In genomic region chr9:127931092-127931881, GRCh38 we compare ENCODE assay signal across 6 cellular contexts. TPM values are rescaled to one million over a fixed set of nuclear protein-coding genes. Genes with fewer than 3 reads are reported as not detected.
DNase-seq lines count a peak whose midpoint lies in the region; ATAC-seq and TF ChIP-seq lines count a peak whose summit lies in the region.

No MANE protein-coding gene starts in this region.

- peak overlapping the region; percentile 20 for H3K4me2 ChIP-seq in fibroblast of lung (ENCODE audit: extremely low read depth, insufficient read depth, low read length)

- no peak for TF ChIP-seq CTCF in fibroblast of lung (conservative IDR thresholded peaks at IDR 0.05 in 1 of 2, IDR thresholded peaks at IDR 0.05 in 1 of 2; ENCODE audit: low read depth in 1 of 2, low read length in 2 of 2)

- H3K27me3 Mint-ChIP-seq in CD4-positive, CD25-positive, alpha-beta regulatory T cell = peaks cover 16% of the 10 kb centered on the region

- peak overlapping the region; percentile 43 for H3K4me3 ChIP-seq in CD4-positive, CD25-positive, alpha-beta regulatory T cell (ENCODE audit: low read depth, low read length)
- H3K4me3 ChIP-seq in H7 (ENCODE audit: insufficient read depth, low read depth, low read length) = peak overlapping the region; percentile 55
- peak overlapping the region; percentile 42 to 60 (median 54) for H3K4me3 ChIP-seq in fibroblast of lung (replicated peaks in 1 of 4; ENCODE audit: control extremely low read depth in 1 of 4, insufficient read depth in 1 of 4, low read depth in 3 of 4, low read length in 4 of 4)

- H3K9me3 ChIP-seq in CD4-positive, CD25-positive, alpha-beta regulatory T cell (ENCODE audit: control insufficient read depth in 2 of 2, low read length in 2 of 2) = no peaks in the 10 kb centered on the region
- H3K9me3 ChIP-seq in fibroblast of lung (ENCODE audit: control insufficient read depth, insufficient read depth, low read depth, low read length) = no peaks in the 10 kb centered on the region

- H4K20me1 ChIP-seq in fibroblast of lung (ENCODE audit: control insufficient read depth, extremely low read depth, insufficient read depth, low read length) = no peaks in the 10 kb centered on the region

- H3K4me1 ChIP-seq in CD4-positive, CD25-positive, alpha-beta regulatory T cell (ENCODE audit: control insufficient read depth, insufficient read depth, low read length, poor library complexity, severe bottlenecking) = peaks cover 51% of the 10 kb centered on the region
- peaks cover 26% of the 10 kb centered on the region for H3K4me1 ChIP-seq in fibroblast of lung (ENCODE audit: control insufficient read depth, extremely low read depth, insufficient read depth, low read length)

- no peak overlapping the region for H2AFZ ChIP-seq in fibroblast of lung (ENCODE audit: low read length)

- peak overlapping the region; percentile 77 to 94 (median 82) for H3K4me3 Mint-ChIP-seq in CD4-positive, CD25-positive, alpha-beta regulatory T cell

- peak overlapping the region in 2 of 3 donors; percentile 74 to 82 for H3K27ac Mint-ChIP-seq in CD4-positive, CD25-positive, alpha-beta regulatory T cell

- peaks cover 0 to 3% (median 0%) of the 10 kb centered on the region in 7 donors for H3K9me3 Mint-ChIP-seq in CD4-positive, CD25-positive, alpha-beta regulatory T cell

- H3K27me3 ChIP-seq in CD4-positive, CD25-positive, alpha-beta regulatory T cell (ENCODE audit: control insufficient read depth, insufficient read depth, low read length) = no peaks in the 10 kb centered on the region
- H3K27me3 ChIP-seq in H7 (ENCODE audit: control insufficient read depth, insufficient read depth, low read length) (peaks cover 36% of the 10 kb centered on the region), fibroblast of lung (ENCODE audit: control insufficient read depth, insufficient read depth, low read length) (no peaks in the 10 kb centered on the region)

- H3K79me2 ChIP-seq in fibroblast of lung (ENCODE audit: control insufficient read depth, insufficient read depth, low read length) = peaks cover 19% of the 10 kb centered on the region

- peaks cover 3 to 61% (median 29%) of the 10 kb centered on the region in 4 donors for H3K4me1 Mint-ChIP-seq in CD4-positive, CD25-positive, alpha-beta regulatory T cell

- no peak overlapping the region for H3K27ac ChIP-seq in CD4-positive, CD25-positive, alpha-beta regulatory T cell (ENCODE audit: insufficient read depth, low read length, poor library complexity, severe bottlenecking)
- peak overlapping the region; percentile 83 for H3K27ac ChIP-seq in fibroblast of lung (ENCODE audit: insufficient read depth, low read length)

- no peak for DNase-seq in CD4-positive, CD25-positive, alpha-beta regulatory T cell
- DNase-seq in H7 (no peak), OCI-M1 (lab: John Stamatoyannopoulos, UW) (peak; percentile 30), fibroblast of lung (ENCODE audit: low read depth in 2 of 2) (peak; percentile 74 to 79), stromal cell of bone marrow (ENCODE audit: low read depth) (peak; percentile 77)

- peak overlapping the region; percentile 63 for H3K9ac ChIP-seq in fibroblast of lung (ENCODE audit: insufficient read depth, low read length)

- ATAC-seq in CD4-positive, CD25-positive, alpha-beta regulatory T cell (ENCODE audit: low read depth in 2 of 2) = peak in 1 of 2 donors; percentile 12
- no peak for ATAC-seq in HG03342 (IDR thresholded peaks at IDR 0.05; ENCODE audit: unreplicated experiment)

- no peaks in the 10 kb centered on the region for H3K36me3 ChIP-seq in CD4-positive, CD25-positive, alpha-beta regulatory T cell (ENCODE audit: control insufficient read depth, insufficient read depth, low read length)
- H3K36me3 ChIP-seq in H7 (replicated peaks; ENCODE audit: control insufficient read depth, insufficient read depth, low read length) = peaks cover 8% of the 10 kb centered on the region
- peaks cover 3% of the 10 kb centered on the region for H3K36me3 ChIP-seq in fibroblast of lung (ENCODE audit: control insufficient read depth, insufficient read depth, low read length)

- no peaks in the 10 kb centered on the region for H3K36me3 Mint-ChIP-seq in CD4-positive, CD25-positive, alpha-beta regulatory T cell

RNA-seq across cellular contexts. Expression of gene PIP5KL1, which starts 0.7 kb away (rescaled TPM):
- 3.3 TPM for total RNA-seq in CD4-positive, CD25-positive, alpha-beta regulatory T cell
- polyA plus RNA-seq in CD4-positive, CD25-positive, alpha-beta regulatory T cell = 1 to 10 TPM in 1 of 4 donors, under 1 TPM in 2, not detected in 1; 0.22 to 1.1 (median 0.81) TPM
- 0.94 and 3.4 TPM in 2 replicates for total RNA-seq in H7 (2014; rRNA removed; shearing (Covaris generic))
- 0.77 and 2.5 TPM in 2 replicates for total RNA-seq in fibroblast of lung
- 0.84 and 1.9 TPM in 2 replicates for polyA plus RNA-seq in fibroblast of lung
- polyA plus RNA-seq in fibroblast of lung (2012) = 2.0 and 3.6 TPM in 2 replicates
- 2.9 TPM in 1 of 2 replicates, not detected in the other for polyA minus RNA-seq in fibroblast of lung (ENCODE audit: low replicate concordance)

RNA-seq across cellular contexts. Expression of gene DPM2, which starts 6.4 kb away (rescaled TPM):
- total RNA-seq in CD4-positive, CD25-positive, alpha-beta regulatory T cell = 35.7 TPM
- polyA plus RNA-seq in CD4-positive, CD25-positive, alpha-beta regulatory T cell = 10 to 100 TPM; 27.5 to 30.6 (median 29.7) TPM
- 38.3 and 45.6 TPM in 2 replicates for total RNA-seq in H7 (2014; rRNA removed; shearing (Covaris generic))
- total RNA-seq in fibroblast of lung = 8.5 and 11.7 TPM in 2 replicates
- polyA plus RNA-seq in fibroblast of lung = 24.1 and 36.2 TPM in 2 replicates
- 33.2 and 44.8 TPM in 2 replicates for polyA plus RNA-seq in fibroblast of lung (2012)
- 67.0 and 102 TPM in 2 replicates for polyA minus RNA-seq in fibroblast of lung (ENCODE audit: low replicate concordance)

RNA-seq across cellular contexts. Expression of gene ST6GALNAC4, which starts 14.4 kb away (rescaled TPM):
- total RNA-seq in CD4-positive, CD25-positive, alpha-beta regulatory T cell = 31.6 TPM
- 10 to 100 TPM; 23.1 to 23.8 (median 23.7) TPM for polyA plus RNA-seq in CD4-positive, CD25-positive, alpha-beta regulatory T cell
- 18.5 and 24.6 TPM in 2 replicates for total RNA-seq in H7 (2014; rRNA removed; shearing (Covaris generic))
- 28.1 and 32.6 TPM in 2 replicates for total RNA-seq in fibroblast of lung
- polyA plus RNA-seq in fibroblast of lung = 16.4 and 18.4 TPM in 2 replicates
- 24.3 and 33.4 TPM in 2 replicates for polyA plus RNA-seq in fibroblast of lung (2012)
- polyA minus RNA-seq in fibroblast of lung (ENCODE audit: low replicate concordance) = 33.5 and 37.8 TPM in 2 replicates

RNA-seq across cellular contexts. Expression of gene ST6GALNAC6, which starts 31.9 kb away (rescaled TPM):
- total RNA-seq in CD4-positive, CD25-positive, alpha-beta regulatory T cell = 136 TPM
- 10 to 100 TPM; 43.7 to 50.5 (median 47.9) TPM for polyA plus RNA-seq in CD4-positive, CD25-positive, alpha-beta regulatory T cell
- 30.6 and 37.4 TPM in 2 replicates for total RNA-seq in H7 (2014; rRNA removed; shearing (Covaris generic))
- 60.9 and 69.5 TPM in 2 replicates for total RNA-seq in fibroblast of lung
- 53.3 and 56.0 TPM in 2 replicates for polyA plus RNA-seq in fibroblast of lung
- polyA plus RNA-seq in fibroblast of lung (2012) = 74.8 and 76.3 TPM in 2 replicates
- polyA minus RNA-seq in fibroblast of lung (ENCODE audit: low replicate concordance) = 129 and 139 TPM in 2 replicates

RNA-seq across cellular contexts. Expression of gene EEIG1, which starts 49.5 kb away (rescaled TPM):
- total RNA-seq in CD4-positive, CD25-positive, alpha-beta regulatory T cell = 402 TPM
- polyA plus RNA-seq in CD4-positive, CD25-positive, alpha-beta regulatory T cell = 100 to 1,000 TPM; 140 to 190 (median 177) TPM
- 16.9 and 27.1 TPM in 2 replicates for total RNA-seq in H7 (2014; rRNA removed; shearing (Covaris generic))
- 7.2 and 13.2 TPM in 2 replicates for total RNA-seq in fibroblast of lung
- 12.8 and 21.4 TPM in 2 replicates for polyA plus RNA-seq in fibroblast of lung
- 18.2 and 20.9 TPM in 2 replicates for polyA plus RNA-seq in fibroblast of lung (2012)
- polyA minus RNA-seq in fibroblast of lung (ENCODE audit: low replicate concordance) = 14.9 and 16.2 TPM in 2 replicates

Comparison
In these comparisons a context has a peak if more than half of its experiments do, and no peak if none do; other contexts are left out.
1. DNase-seq: peak in OCI-M1 (single experiment), fibroblast of lung (2 of 2) and stromal cell of bone marrow (single experiment); none in CD4-positive, CD25-positive, alpha-beta regulatory T cell (0 of 3) and H7 (single experiment).
2. Peak in every context shown above with its lines, with median percentiles within 50 percentile points of each other: H3K4me3 ChIP-seq.